ENCODE assay signal across 9 cellular contexts in the genomic region with DNA sequence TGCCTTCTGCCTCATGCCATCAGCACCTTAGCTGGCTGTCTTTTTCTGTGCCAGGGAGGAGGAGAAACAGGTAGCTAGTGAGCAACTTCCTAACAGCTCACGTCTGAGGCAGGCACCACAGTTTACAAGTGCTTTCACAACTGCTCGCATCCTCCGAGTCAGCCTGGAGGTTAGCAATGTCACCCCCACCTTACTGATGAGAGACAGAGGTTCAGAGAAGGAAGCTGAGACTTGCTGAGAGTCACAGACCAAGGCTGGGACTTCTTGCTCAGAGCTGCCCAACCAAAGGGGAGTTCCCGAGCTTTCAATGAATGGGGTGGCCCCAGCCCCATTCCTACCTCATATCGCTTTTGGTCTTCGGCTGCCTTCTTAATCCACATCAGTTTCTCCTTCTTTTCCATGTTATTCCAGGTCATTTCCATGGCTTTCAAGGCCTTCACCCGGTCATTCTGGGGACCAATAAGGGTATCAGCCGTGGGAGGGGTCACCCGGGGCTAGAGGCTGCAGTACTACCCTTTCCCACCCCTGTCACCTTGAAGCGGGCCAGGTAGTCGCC. TPM values are rescaled to one million over a fixed set of nuclear protein-coding genes. Genes with fewer than 3 reads are reported as not detected.
DNase-seq lines count a peak whose midpoint lies in the region; ATAC-seq, FAIRE-seq and TF ChIP-seq lines count a peak whose summit lies in the region.
"Had no signal": no experiment of that assay in that cellular context is flagged by ENCODE, and none has a peak within 500 bp of the region (broad histone marks: within the 10 kb centered on the region; RNA-seq: fewer than 3 reads in every experiment).

No MANE protein-coding gene starts in this region.

- peak overlapping the region; percentile 1 to 64 (median 42) for H3K4me3 Mint-ChIP-seq in CD4-positive, CD25-positive, alpha-beta regulatory T cell
- H3K4me3 Mint-ChIP-seq in activated T-cell treated with anti-CD3 and anti-CD28 coated beads, Interleukin-2, amount 50 U/mL, for 4 hours = peak overlapping the region; percentile 78

- H3K4me1 ChIP-seq in CD4-positive, CD25-positive, alpha-beta regulatory T cell (ENCODE audit: control insufficient read depth, insufficient read depth, low read length, poor library complexity, severe bottlenecking) = peaks cover 27% of the 10 kb centered on the region
- H3K4me1 ChIP-seq in muscle layer of duodenum (ENCODE audit: control insufficient read depth in 1 of 2, insufficient read depth in 2 of 2, low read length in 2 of 2) = peaks cover 2 to 19% of the 10 kb centered on the region in 2 donors
- peaks cover 0 to 12% of the 10 kb centered on the region in 2 donors for H3K4me1 ChIP-seq in thyroid gland

- intact Hi-C loops in thyroid gland (cut with DNase I) = no loop called here

- H3K27ac ChIP-seq in CD4-positive, CD25-positive, alpha-beta regulatory T cell (ENCODE audit: insufficient read depth, low read length, poor library complexity, severe bottlenecking) = peak overlapping the region; percentile 74
- H3K27ac ChIP-seq in muscle layer of duodenum (ENCODE audit: low read length) = peak overlapping the region; percentile 31
- H3K27ac ChIP-seq in thyroid gland = peak overlapping the region in 1 of 3 donors; percentile 25

- peaks cover 0 to 43% (median 15%) of the 10 kb centered on the region in 4 donors for H3K4me1 Mint-ChIP-seq in CD4-positive, CD25-positive, alpha-beta regulatory T cell
- peaks cover 46% of the 10 kb centered on the region for H3K4me1 Mint-ChIP-seq in activated T-cell treated with anti-CD3 and anti-CD28 coated beads, Interleukin-2, amount 50 U/mL, for 4 hours (ENCODE audit: low read depth)

- H3K4me3 ChIP-seq in CD4-positive, CD25-positive, alpha-beta regulatory T cell (ENCODE audit: low read depth, low read length) = peak overlapping the region; percentile 18
- H3K4me3 ChIP-seq in muscle layer of duodenum (ENCODE audit: low read depth in 1 of 2, low read length in 2 of 2) (no peak overlapping the region), thyroid gland (replicated peaks in 1 of 3) (no peak overlapping the region)

- FAIRE-seq in D721Med (lab: Jason Lieb, UNC) = no peak

- ATAC-seq in CD4-positive, CD25-positive, alpha-beta regulatory T cell (ENCODE audit: low read depth in 2 of 2) = no peak
- peak; percentile 15 for ATAC-seq in HG02763 (IDR thresholded peaks at IDR 0.05; ENCODE audit: unreplicated experiment)
- ATAC-seq in activated T-cell treated with anti-CD3 and anti-CD28 coated beads, Interleukin-2, amount 50 U/mL, for 4 hours = peak; percentile 76 to 77
- ATAC-seq in GM18861 (IDR thresholded peaks at IDR 0.05; ENCODE audit: unreplicated experiment) = no peak

- no peaks in the 10 kb centered on the region for H3K27me3 ChIP-seq in CD4-positive, CD25-positive, alpha-beta regulatory T cell (ENCODE audit: control insufficient read depth, insufficient read depth, low read length)
- H3K27me3 ChIP-seq in muscle layer of duodenum (ENCODE audit: low read depth, low read length) (no peaks in the 10 kb centered on the region), thyroid gland (no peaks in the 10 kb centered on the region)

- TF ChIP-seq CTCF in thyroid gland (IDR thresholded peaks at IDR 0.05) (no peak), D721Med (IDR thresholded peaks at IDR 0.05; ENCODE audit: insufficient read depth, missing control alignments) (no peak)

- H3K27ac Mint-ChIP-seq in CD4-positive, CD25-positive, alpha-beta regulatory T cell = peak overlapping the region; percentile 69 to 91 (median 79)

- peaks cover 29% of the 10 kb centered on the region for H3K36me3 Mint-ChIP-seq in CD4-positive, CD25-positive, alpha-beta regulatory T cell
- H3K36me3 Mint-ChIP-seq in activated T-cell treated with anti-CD3 and anti-CD28 coated beads, Interleukin-2, amount 50 U/mL, for 4 hours (ENCODE audit: insufficient read depth) = peaks cover 37% of the 10 kb centered on the region

- TF ChIP-seq POLR2A in thyroid gland (IDR thresholded peaks at IDR 0.05) = no peak

- peaks cover 51% of the 10 kb centered on the region for H3K36me3 ChIP-seq in CD4-positive, CD25-positive, alpha-beta regulatory T cell (ENCODE audit: control insufficient read depth, insufficient read depth, low read length)
- H3K36me3 ChIP-seq in muscle layer of duodenum (ENCODE audit: control insufficient read depth in 1 of 2, insufficient read depth in 2 of 2, low read length in 2 of 2) = peaks cover 43 to 58% of the 10 kb centered on the region in 2 donors
- H3K36me3 ChIP-seq in thyroid gland = peaks cover 60 to 69% of the 10 kb centered on the region in 2 donors

- no peaks in the 10 kb centered on the region for H3K27me3 Mint-ChIP-seq in CD4-positive, CD25-positive, alpha-beta regulatory T cell
- no peaks in the 10 kb centered on the region for H3K27me3 Mint-ChIP-seq in activated T-cell treated with anti-CD3 and anti-CD28 coated beads, Interleukin-2, amount 50 U/mL, for 4 hours (ENCODE audit: low read depth)

- peak in 1 of 3 donors; percentile 41 for DNase-seq in CD4-positive, CD25-positive, alpha-beta regulatory T cell
- no peak for DNase-seq in activated T-cell treated with anti-CD3 and anti-CD28 coated beads, Interleukin-2, amount 50 U/mL, for 4 hours
- no peak for DNase-seq in thyroid gland
- no peak for DNase-seq in D721Med (ENCODE audit: insufficient read length, low spot score)
- no peak for DNase-seq in nucleus accumbens (lab: John Stamatoyannopoulos, UW)

- WGBS in thyroid gland, 2 donors = 86 to 88% methylated on average over 10 to 11 of the region's 11 CpGs

- no peaks in the 10 kb centered on the region for H3K9me3 Mint-ChIP-seq in CD4-positive, CD25-positive, alpha-beta regulatory T cell
- no peaks in the 10 kb centered on the region for H3K9me3 Mint-ChIP-seq in activated T-cell treated with anti-CD3 and anti-CD28 coated beads, Interleukin-2, amount 50 U/mL, for 4 hours

- H3K9me3 ChIP-seq in CD4-positive, CD25-positive, alpha-beta regulatory T cell (ENCODE audit: control insufficient read depth in 2 of 2, low read length in 2 of 2) = no peaks in the 10 kb centered on the region
- H3K9me3 ChIP-seq in muscle layer of duodenum (ENCODE audit: control insufficient read depth in 1 of 2, low read length in 2 of 2) (no peaks in the 10 kb centered on the region), thyroid gland (no peaks in the 10 kb centered on the region)

RNA-seq across cellular contexts. Expression of a gene that starts 9.6 kb away (rescaled TPM):
- total RNA-seq in CD4-positive, CD25-positive, alpha-beta regulatory T cell = 104 TPM
- polyA plus RNA-seq in CD4-positive, CD25-positive, alpha-beta regulatory T cell = 10 to 100 TPM; 22.3 to 28.5 (median 26.5) TPM
- 100 to 1,000 TPM; 147 to 158 (median 154) TPM for total RNA-seq in activated T-cell treated with anti-CD3 and anti-CD28 coated beads, Interleukin-2, amount 50 U/mL, for 4 hours
- 10 to 100 TPM; 63.6 to 97.4 (median 89.5) TPM for total RNA-seq in thyroid gland

RNA-seq across cellular contexts. Expression of a gene that starts 10.2 kb away (rescaled TPM):
- total RNA-seq in CD4-positive, CD25-positive, alpha-beta regulatory T cell = 103 TPM
- 10 to 100 TPM; 10.3 to 16.1 (median 12.6) TPM for polyA plus RNA-seq in CD4-positive, CD25-positive, alpha-beta regulatory T cell
- total RNA-seq in activated T-cell treated with anti-CD3 and anti-CD28 coated beads, Interleukin-2, amount 50 U/mL, for 4 hours = 100 to 1,000 TPM; 101 to 111 (median 110) TPM
- total RNA-seq in thyroid gland = 10 to 100 TPM; 52.4 to 64.5 (median 58.0) TPM

RNA-seq across cellular contexts. Expression of a gene that starts 23.1 kb away (rescaled TPM):
- total RNA-seq in CD4-positive, CD25-positive, alpha-beta regulatory T cell = 67.7 TPM
- polyA plus RNA-seq in CD4-positive, CD25-positive, alpha-beta regulatory T cell = 10 to 100 TPM; 31.7 to 43.7 (median 34.5) TPM
- 10 to 100 TPM; 15.2 to 19.6 (median 17.9) TPM for total RNA-seq in activated T-cell treated with anti-CD3 and anti-CD28 coated beads, Interleukin-2, amount 50 U/mL, for 4 hours
- total RNA-seq in thyroid gland = 10 to 100 TPM; 30.6 to 50.5 (median 44.6) TPM

RNA-seq across cellular contexts. Expression of a gene that starts 39.4 kb away (rescaled TPM):
- not detected for total RNA-seq in CD4-positive, CD25-positive, alpha-beta regulatory T cell
- polyA plus RNA-seq in CD4-positive, CD25-positive, alpha-beta regulatory T cell = under 1 TPM in 2 of 4 donors, not detected in 2; 0.09 to 0.16 TPM
- under 1 TPM in 2 of 3 donors, not detected in 1; 0.08 to 0.11 TPM for total RNA-seq in activated T-cell treated with anti-CD3 and anti-CD28 coated beads, Interleukin-2, amount 50 U/mL, for 4 hours
- total RNA-seq in thyroid gland = 1 to 10 TPM; 1.4 to 2.4 (median 1.7) TPM

RNA-seq across cellular contexts. Expression of a gene that starts 58.1 kb away (rescaled TPM):
- total RNA-seq in CD4-positive, CD25-positive, alpha-beta regulatory T cell = not detected
- polyA plus RNA-seq in CD4-positive, CD25-positive, alpha-beta regulatory T cell = not detected
- not detected for total RNA-seq in activated T-cell treated with anti-CD3 and anti-CD28 coated beads, Interleukin-2, amount 50 U/mL, for 4 hours
- total RNA-seq in thyroid gland = under 1 TPM in 2 of 4 donors, not detected in 2; 0.15 to 0.78 TPM
- total RNA-seq: activated CD8-positive, alpha-beta memory T cell treated with anti-CD3 and anti-CD28 coated beads for 36 hours had no signal

Comparison
In these comparisons a context has a peak if more than half of its experiments do, and no peak if none do; other contexts are left out.
1. ATAC-seq: peak in HG02763 (single experiment) and activated T-cell treated with anti-CD3 and anti-CD28 coated beads, Interleukin-2, amount 50 U/mL, for 4 hours (2 of 2); none in CD4-positive, CD25-positive, alpha-beta regulatory T cell (0 of 2) and GM18861 (single experiment).